8 cellular contexts compared by ENCODE assay signal in the genomic region with DNA sequence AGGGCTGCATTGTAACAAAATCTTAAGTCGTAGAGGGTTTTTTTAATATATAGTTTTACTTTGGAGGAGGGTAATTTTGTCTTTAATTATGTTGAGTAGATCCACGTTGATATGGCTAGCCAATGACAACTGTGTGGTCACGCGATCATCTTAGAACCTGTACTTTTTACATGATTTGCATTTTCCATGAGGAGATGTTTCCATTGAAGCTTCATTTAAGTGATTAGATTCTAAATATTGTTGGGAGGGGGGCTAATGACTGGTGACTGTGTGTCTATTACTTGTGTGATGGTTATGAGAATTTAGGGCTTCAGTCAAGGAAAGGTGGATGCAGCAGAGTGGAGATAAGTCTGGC. TPM values are rescaled to one million over a fixed set of nuclear protein-coding genes. Genes with fewer than 3 reads are reported as not detected.
DNase-seq lines count a peak whose midpoint lies in the region; ATAC-seq and TF ChIP-seq lines count a peak whose summit lies in the region.
"Not testable (repeated sequence)": the region's sequence is repeated elsewhere in the genome, so short reads cannot be mapped to it uniquely, and the experiment has no call there.

No MANE protein-coding gene starts in this region.

- peaks cover 42% of the 10 kb centered on the region for H3K36me3 Mint-ChIP-seq in CD4-positive, alpha-beta T cell (ENCODE audit: low read depth)
- not testable (repeated sequence) for H3K36me3 Mint-ChIP-seq in activated naive CD8-positive, alpha-beta T cell
- peaks cover 29% of the 10 kb centered on the region for H3K36me3 Mint-ChIP-seq in endodermal cell (ENCODE audit: low read depth)

- H2AFZ ChIP-seq in neural cell (ENCODE audit: low read depth, low read length): peak overlapping the region; percentile 40

- H3K27me3 Mint-ChIP-seq in CD4-positive, alpha-beta T cell; activated naive CD8-positive, alpha-beta T cell; endodermal cell (ENCODE audit: insufficient read depth): not testable (repeated sequence)

- H3K36me3 ChIP-seq in SJCRH30; neural cell (ENCODE audit: insufficient read depth, low read length); stomach smooth muscle (ENCODE audit: control insufficient read depth in 2 of 2, insufficient read depth in 2 of 2, low read length in 2 of 2): not testable (repeated sequence)
- peaks cover 25% of the 10 kb centered on the region for H3K36me3 ChIP-seq in endodermal cell (ENCODE audit: control insufficient read depth, insufficient read depth, low read length)

- H3K9me3 ChIP-seq in CD4-positive, alpha-beta T cell (ENCODE audit: control insufficient read depth, low read length); SJCRH30 (replicated peaks); endodermal cell (ENCODE audit: control insufficient read depth, low read length); iPS-18c (ENCODE audit: control insufficient read depth, insufficient read depth, low read length); neural cell (ENCODE audit: low read length); stomach smooth muscle (ENCODE audit: control insufficient read depth in 2 of 2, low read length in 2 of 2): not testable (repeated sequence)

- H3K9me2 ChIP-seq in neural cell (ENCODE audit: insufficient read depth, low read length): not testable (repeated sequence)

- CTCF ChIA-PET in CD4-positive, alpha-beta T cell (lab: Charles Lee): interaction anchor here (1.3 kb wide), 1 partner anchor 17 kb away, joined by 3 read pairs; no protein-coding TSS in a partner anchor

- H4K20me1 ChIP-seq in neural cell (ENCODE audit: insufficient read depth): not testable (repeated sequence)

- H3K4me1 Mint-ChIP-seq in CD4-positive, alpha-beta T cell (ENCODE audit: low read depth): peaks cover 29% of the 10 kb centered on the region
- H3K4me1 Mint-ChIP-seq in activated naive CD8-positive, alpha-beta T cell (ENCODE audit: low read depth): peaks cover 36% of the 10 kb centered on the region
- H3K4me1 Mint-ChIP-seq in endodermal cell: peaks cover 12% of the 10 kb centered on the region

- 4 to 10% methylated on average over 4 of the region's 4 CpGs for WGBS in endodermal cell (ENCODE audit: insufficient coverage in 1 of 2, insufficient read length in 1 of 2), 2 experiments

- not testable (repeated sequence) for TF ChIP-seq CTCF in CD4-positive, alpha-beta T cell (IDR thresholded peaks at IDR 0.05); endodermal cell (conservative IDR thresholded peaks at IDR 0.05); neural cell (IDR thresholded peaks at IDR 0.05; ENCODE audit: poor library complexity, severe bottlenecking)

- not testable (repeated sequence) for H3K79me2 ChIP-seq in neural cell (replicated peaks; ENCODE audit: insufficient read depth, low read length)

- POLR2A ChIA-PET in CD4-positive, alpha-beta T cell (lab: Charles Lee): not testable (repeated sequence)

- peak overlapping the region; percentile 95 for H3K4me3 ChIP-seq in SJCRH30
- H3K4me3 ChIP-seq in endodermal cell (ENCODE audit: low read length): peak overlapping the region; percentile 95
- peak overlapping the region; percentile 78 for H3K4me3 ChIP-seq in iPS-18c (ENCODE audit: insufficient read depth, low read depth, low read length)
- H3K4me3 ChIP-seq in neural cell (ENCODE audit: low read length): peak overlapping the region; percentile 71
- peak overlapping the region; percentile 75 to 81 for H3K4me3 ChIP-seq in stomach smooth muscle (ENCODE audit: low read length in 2 of 2)

- intact Hi-C loops in CD4-positive, alpha-beta T cell (cut with DNase I, micrococcal nuclease): loop anchor here (2.0 to 5.0 kb wide), 2 partner anchors 53 to 55 kb away; no protein-coding TSS in a partner anchor

- DNase-seq in CD4-positive, alpha-beta T cell; SJCRH30; endodermal cell: not testable (repeated sequence)

- not testable (repeated sequence) for TF ChIP-seq RAD21 in neural cell (conservative IDR thresholded peaks at IDR 0.05)

- H3K9me3 Mint-ChIP-seq in CD4-positive, alpha-beta T cell; activated naive CD8-positive, alpha-beta T cell (ENCODE audit: low read depth); endodermal cell: not testable (repeated sequence)

- H3K9ac ChIP-seq in endodermal cell (ENCODE audit: extremely low read depth, low read length, poor library complexity, severe bottlenecking) (peak overlapping the region; percentile 90), neural cell (ENCODE audit: low read length) (peak overlapping the region; percentile 83), stomach smooth muscle (ENCODE audit: low read length in 2 of 2) (peak overlapping the region; percentile 83 to 87)

- peak overlapping the region; percentile 97 for H3K27ac Mint-ChIP-seq in CD4-positive, alpha-beta T cell
- H3K27ac Mint-ChIP-seq in activated naive CD8-positive, alpha-beta T cell: peak overlapping the region; percentile 99
- H3K27ac Mint-ChIP-seq in endodermal cell: peak overlapping the region; percentile 99

- peak overlapping the region; percentile 99 for H3K4me3 Mint-ChIP-seq in CD4-positive, alpha-beta T cell
- peak overlapping the region; percentile 98 for H3K4me3 Mint-ChIP-seq in activated naive CD8-positive, alpha-beta T cell
- peak overlapping the region; percentile 99 for H3K4me3 Mint-ChIP-seq in endodermal cell

- H3F3A ChIP-seq in neural cell (ENCODE audit: insufficient read depth, low read length, poor library complexity, severe bottlenecking): not testable (repeated sequence)

- H3K4me2 ChIP-seq in neural cell (ENCODE audit: low read length): peak overlapping the region; percentile 86

- not testable (repeated sequence) for H3K4me1 ChIP-seq in SJCRH30; endodermal cell (ENCODE audit: control insufficient read depth, insufficient read depth, low read length); stomach smooth muscle (ENCODE audit: control insufficient read depth, insufficient read depth, low read length)

- not testable (repeated sequence) for TF ChIP-seq EP300 in neural cell (conservative IDR thresholded peaks at IDR 0.05; ENCODE audit: poor library complexity, severe bottlenecking)

- not testable (repeated sequence) for H3K27me3 ChIP-seq in CD4-positive, alpha-beta T cell (ENCODE audit: control insufficient read depth, insufficient read depth, low read length); SJCRH30; endodermal cell (ENCODE audit: control insufficient read depth, insufficient read depth, low read length, poor library complexity, severe bottlenecking); neural cell (ENCODE audit: insufficient read depth, low read depth, low read length); stomach smooth muscle (ENCODE audit: control insufficient read depth in 1 of 2, insufficient read depth in 2 of 2, low read length in 2 of 2)

- not testable (repeated sequence) for ATAC-seq in CD4-positive, alpha-beta T cell (ENCODE audit: poor library complexity)
- peak; percentile 7 for ATAC-seq in HG03354 (IDR thresholded peaks at IDR 0.05; ENCODE audit: poor library complexity, severe bottlenecking, unreplicated experiment)

- peak overlapping the region; percentile 80 for H3K27ac ChIP-seq in CD4-positive, alpha-beta T cell (ENCODE audit: low read depth, low read length)
- not testable (repeated sequence) for H3K27ac ChIP-seq in SJCRH30
- H3K27ac ChIP-seq in endodermal cell (ENCODE audit: low read depth, low read length): peak overlapping the region; percentile 89
- H3K27ac ChIP-seq in neural cell (ENCODE audit: low read length): peak overlapping the region; percentile 83
- peak overlapping the region; percentile 78 for H3K27ac ChIP-seq in stomach smooth muscle (ENCODE audit: low read length)

RNA-seq across cellular contexts. Expression of gene METTL2B, which starts 0.8 kb away (rescaled TPM):
- total RNA-seq in CD4-positive, alpha-beta T cell: 1 to 10 TPM; 7.1 to 8.2 TPM
- total RNA-seq in SJCRH30 (2014; rRNA removed; shearing (Covaris generic)): 45.4 and 46.6 TPM in 2 replicates
- 10 to 100 TPM; 39.8 to 50.5 TPM for total RNA-seq in endodermal cell
- 26.7 TPM for polyA plus RNA-seq in endodermal cell (2013, experiment 1 of 2)
- 25.5 TPM for polyA plus RNA-seq in endodermal cell (2013, experiment 2 of 2)
- polyA plus RNA-seq in neural cell: 43.0 and 45.5 TPM in 2 replicates
- polyA minus RNA-seq in neural cell: 65.2 and 81.1 TPM in 2 replicates

RNA-seq across cellular contexts. Expression of gene HILPDA, which starts 21.6 kb away (rescaled TPM):
- 1 to 10 TPM; 1.7 TPM for total RNA-seq in CD4-positive, alpha-beta T cell
- 33.1 and 34.6 TPM in 2 replicates for total RNA-seq in SJCRH30 (2014; rRNA removed; shearing (Covaris generic))
- 10 to 100 TPM; 26.5 to 37.9 TPM for total RNA-seq in endodermal cell
- 46.2 TPM for polyA plus RNA-seq in endodermal cell (2013, experiment 1 of 2)
- 41.3 TPM for polyA plus RNA-seq in endodermal cell (2013, experiment 2 of 2)
- polyA plus RNA-seq in neural cell: 16.6 and 26.0 TPM in 2 replicates
- polyA minus RNA-seq in neural cell: 26.4 and 27.3 TPM in 2 replicates

Comparison
In these comparisons a context has a peak if more than half of its experiments do, and no peak if none do; other contexts are left out.
1. RNA of gene HILPDA, which starts 21.6 kb away (total RNA-seq): 26.5 to 37.9 TPM in endodermal cell and 33.1 to 34.6 TPM in SJCRH30; 1.7 TPM in CD4-positive, alpha-beta T cell; every median in the first group is over 10 times any median in the second.
2. Peak in every context shown above with its lines, with median percentiles within 50 percentile points of each other: H3K27ac Mint-ChIP-seq, H3K4me3 Mint-ChIP-seq, H3K4me3 ChIP-seq and H3K9ac ChIP-seq.